In genomic region chr12:131681746-131682510, GRCh38 we compare ENCODE assay signal across 8 cellular contexts. TPM values are rescaled to one million over a fixed set of nuclear protein-coding genes. Genes with fewer than 3 reads are reported as not detected.
A peak's percentile ranks its signal among the peaks of the same experiment; 100 is the strongest.
DNase-seq lines count a peak whose midpoint lies in the region; ATAC-seq and TF ChIP-seq lines count a peak whose summit lies in the region.
"Not testable (repeated sequence)": the region's sequence is repeated elsewhere in the genome, so short reads cannot be mapped to it uniquely, and the experiment has no call there.

No MANE protein-coding gene starts in this region.

- ATAC-seq in GM21717 (IDR thresholded peaks at IDR 0.05; ENCODE audit: unreplicated experiment) (peak; percentile 99), Panc1 (peak; percentile 43; the same call in 1 of the 2 replicates), esophagus mucosa (peak; percentile 100), lower lobe of right lung (peak; percentile 92 to 94)

- not testable (repeated sequence) for BruUV-seq in Panc1 (replicated peaks; lab: Mats Ljungman, UMichigan)

- H3K4me3 ChIP-seq in Panc1 (ENCODE audit: low read depth in 2 of 2, low read length in 2 of 2); lower lobe of right lung: not testable (repeated sequence)

- not testable (repeated sequence) for H3K4me1 ChIP-seq in Panc1 (ENCODE audit: control insufficient read depth, insufficient read depth, low read length); lower lobe of right lung

- DNase-seq in GM10248 (ENCODE audit: extremely low spot score), result peak; percentile 80
- DNase-seq in HT-29 (ENCODE audit: low spot score), result peak; percentile 56
- not testable (repeated sequence) for DNase-seq in Panc1 (ENCODE audit: low read depth, low spot score)
- peak; percentile 6 for DNase-seq in activated T-cell treated with anti-CD3 and anti-CD28 coated beads for 48 hours (ENCODE audit: low read depth)
- peak; percentile 68 for DNase-seq in lower lobe of right lung
- peak in 5 of 6 experiments; percentile 34 to 93 (median 88) for DNase-seq in stimulated activated naive CD4-positive, alpha-beta T cell (lab: John Stamatoyannopoulos, UW)

- not testable (repeated sequence) for TF ChIP-seq CTCF in GM10248 (IDR thresholded peaks at IDR 0.05; ENCODE audit: control extremely low read depth, extremely low read depth, low read depth, missing control alignments); Panc1 (IDR thresholded peaks at IDR 0.05); lower lobe of right lung (IDR thresholded peaks at IDR 0.05)

- H3K27ac ChIP-seq in Panc1 (ENCODE audit: low read length); lower lobe of right lung: not testable (repeated sequence)

- in situ Hi-C loops in Panc1 (cut with HindIII; ENCODE audit: low pct_unique_long_range_greater_than_20kb, low sequenced_read_pairs), result not testable (repeated sequence)

- H3K27me3 ChIP-seq in Panc1 (ENCODE audit: control insufficient read depth, insufficient read depth, low read length); lower lobe of right lung (ENCODE audit: low read depth): not testable (repeated sequence)

- POLR2A ChIA-PET in GM10248 (lab: Yijun Ruan, JAX), result not testable (repeated sequence)
- POLR2A ChIA-PET in Panc1 (lab: Charles Lee), result interaction anchor here (0.7 kb wide), 1 partner anchor 1286 kb away, joined by 13 read pairs; no protein-coding TSS in a partner anchor

- CTCF ChIA-PET in GM10248 (lab: Yijun Ruan, JAX); Panc1 (lab: Charles Lee): not testable (repeated sequence)

- H3K9me3 ChIP-seq in Panc1 (ENCODE audit: control insufficient read depth, insufficient read depth, low read depth, low read length); lower lobe of right lung: not testable (repeated sequence)

- not testable (repeated sequence) for H3K36me3 ChIP-seq in Panc1 (ENCODE audit: control insufficient read depth, insufficient read depth, low read length); lower lobe of right lung

- intact Hi-C loops in Panc1 (cut with micrococcal nuclease; ENCODE audit: unreplicated experiment); lower lobe of right lung (cut with DNase I): not testable (repeated sequence)

RNA-seq across cellular contexts. Expression of gene SFSWAP, which starts 29.0 kb away (rescaled TPM):
- 37.4 TPM in 2 replicates for total RNA-seq in HT-29 (2014; rRNA removed; shearing (Covaris generic))
- total RNA-seq in Panc1 (2021; ENCODE audit: unreplicated experiment), result 41.6 TPM
- 27.1 TPM for polyA plus RNA-seq in Panc1 (2012; ENCODE audit: insufficient read length)
- 20.8 TPM for total RNA-seq in esophagus mucosa
- 46.9 TPM for total RNA-seq in lower lobe of right lung

Comparison
In these comparisons a context has a peak if more than half of its experiments do, and no peak if none do; other contexts are left out.
1. ATAC-seq: peak in every context shown above with its lines; median percentile 100 in esophagus mucosa; 99 in GM21717; 93 in lower lobe of right lung; 43 in Panc1.